In the genomic region with DNA sequence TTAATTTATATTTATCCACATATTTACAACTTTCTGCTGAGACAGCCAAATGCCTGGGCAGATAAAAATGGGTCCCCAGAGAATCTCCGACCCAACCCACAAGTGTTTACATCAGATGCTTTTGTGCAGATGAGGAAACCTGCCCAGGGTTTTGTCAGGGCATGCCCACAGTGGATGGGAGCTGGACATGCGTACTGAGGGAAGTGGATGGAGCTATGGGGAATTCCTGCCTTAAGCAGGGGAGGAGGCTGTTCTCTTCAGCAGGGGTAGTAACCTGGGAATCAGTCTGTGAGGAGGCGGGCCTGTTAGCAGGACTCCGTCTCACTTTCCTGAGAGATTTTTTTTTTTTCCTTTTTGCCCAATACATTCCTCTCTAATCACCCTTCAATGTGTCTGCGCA, we compare ENCODE assay signal across 1 cellular context.
TF ChIP-seq lines count a peak whose summit lies in the region.

No MANE protein-coding gene starts in this region.

TF ChIP-seq in GM23338, 12 proteins besides CTCF, POLR2A, EP300 and RAD21 (continued from another document):
- TF ChIP-seq REST (IDR thresholded peaks at IDR 0.05; ENCODE audit: unreplicated experiment) (no peak), JUNB (IDR thresholded peaks at IDR 0.05; ENCODE audit: unreplicated experiment) (no peak), ZNF331 (CRISPR knock-in tag; IDR thresholded peaks at IDR 0.05; ENCODE audit: low read depth) (no peak), EZH2 (IDR thresholded peaks at IDR 0.05; ENCODE audit: low read depth, unreplicated experiment) (no peak), STAT1 (IDR thresholded peaks at IDR 0.05; ENCODE audit: unreplicated experiment) (no peak), ZNF114 (CRISPR knock-in tag; IDR thresholded peaks at IDR 0.05) (no peak), NANOG (IDR thresholded peaks at IDR 0.05; ENCODE audit: borderline replicate concordance) (no peak), POLR2AphosphoS5 (IDR thresholded peaks at IDR 0.05; ENCODE audit: low read depth) (no peak)
